In the genomic region with DNA sequence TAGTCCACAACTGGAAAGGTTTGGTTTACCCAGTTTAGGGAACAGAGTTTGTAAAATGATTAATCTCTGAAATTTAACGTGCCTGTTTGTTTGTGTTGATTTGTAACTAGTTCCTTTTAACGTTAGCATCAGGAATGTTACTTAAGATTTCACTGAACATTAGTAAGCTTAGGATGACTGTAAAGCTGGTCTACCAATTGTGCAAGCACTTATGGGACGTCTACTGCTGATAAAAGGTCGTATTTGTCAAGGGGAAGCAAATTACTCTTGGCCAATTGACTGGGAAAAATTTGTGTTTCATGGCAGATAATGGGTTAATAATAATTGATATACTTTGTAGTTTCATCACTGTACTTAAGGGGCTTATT, we compare ENCODE assay signal across 15 cellular contexts. TPM values are rescaled to one million over a fixed set of nuclear protein-coding genes. Genes with fewer than 3 reads are reported as not detected.
DNase-seq lines count a peak whose midpoint lies in the region; ATAC-seq, FAIRE-seq and TF ChIP-seq lines count a peak whose summit lies in the region.
"Had no signal": no experiment of that assay in that cellular context is flagged by ENCODE, and none has a peak within 500 bp of the region (broad histone marks: within the 10 kb centered on the region; RNA-seq: fewer than 3 reads in every experiment).

No MANE protein-coding gene starts in this region.

- dilution Hi-C loops in keratinocyte (cut with MboI; ENCODE audit: extremely low pct_ligation_motif_present, low sequenced_read_pairs), result no loop called here

- peaks cover 2% of the 10 kb centered on the region for H3K9me3 Mint-ChIP-seq in activated CD8-positive, alpha-beta T cell treated with anti-CD3 and anti-CD28 coated beads for 36 hours
- H3K9me3 Mint-ChIP-seq in glutamatergic neuron (ENCODE audit: unreplicated experiment), result no peaks in the 10 kb centered on the region
- H3K9me3 Mint-ChIP-seq: stimulated activated memory B cell treated with anti-CD40 and anti-IgM and Interleukin-4, amounts not matched to agents 10 μg/mL and 1 μg/mL and 100 μg/mL, for 72 hours; T-cell had no signal

- TF ChIP-seq POLR2A in thyroid gland (IDR thresholded peaks at IDR 0.05), result no peak

- H3K27me3 ChIP-seq in keratinocyte (ENCODE audit: control insufficient read depth, extremely low read depth, insufficient read depth, low read length) (no peaks in the 10 kb centered on the region), thyroid gland (no peaks in the 10 kb centered on the region)

- H3K27ac ChIP-seq in keratinocyte (ENCODE audit: control insufficient read depth, insufficient read depth, low read length) (no peak overlapping the region), thyroid gland (peak overlapping the region in 2 of 3 donors; percentile 20 to 43)

- CTCF ChIA-PET in activated CD8-positive, alpha-beta T cell treated with anti-CD3 and anti-CD28 coated beads for 36 hours (lab: Charles Lee), result interaction anchor here (1.0 to 3.8 kb wide), 11 partner anchors 9 to 97 kb away, joined by 3 to 16 read pairs (median 6); no protein-coding TSS in a partner anchor

- intact Hi-C loops in activated CD8-positive, alpha-beta T cell treated with anti-CD3 and anti-CD28 coated beads for 36 hours (cut with micrococcal nuclease), result loop anchor here (5.0 kb wide), 1 partner anchor 36 kb away; no protein-coding TSS in a partner anchor
- intact Hi-C loops in thyroid gland (cut with DNase I), result no loop called here

- no peak overlapping the region for H3K4me3 ChIP-seq in keratinocyte (ENCODE audit: control insufficient read depth in 2 of 3, extremely low read depth in 1 of 3, insufficient read depth in 2 of 3, low read depth in 1 of 3, low read length in 3 of 3)
- no peak overlapping the region for H3K4me3 ChIP-seq in thyroid gland (replicated peaks in 1 of 3)

- peak overlapping the region; percentile 34 for H3K4me3 Mint-ChIP-seq in activated CD8-positive, alpha-beta T cell treated with anti-CD3 and anti-CD28 coated beads for 36 hours
- no peak overlapping the region for H3K4me3 Mint-ChIP-seq in glutamatergic neuron (ENCODE audit: unreplicated experiment)
- H3K4me3 Mint-ChIP-seq: stimulated activated memory B cell treated with anti-CD40 and anti-IgM and Interleukin-4, amounts not matched to agents 10 μg/mL and 1 μg/mL and 100 μg/mL, for 72 hours had no signal

- DNase-seq in SIG-M5 treated with dmso at 0.1 percent for 504 hours (lab: John Stamatoyannopoulos, UW; ENCODE audit: unreplicated experiment) (peak; percentile 56), SIG-M5 (lab: John Stamatoyannopoulos, UW) (no peak), keratinocyte (ENCODE audit: low read depth, low spot score) (no peak), thyroid gland (no peak), glutamatergic neuron (no peak), iPS-NIHi7 (ENCODE audit: extremely low spot score) (no peak), NCI-H748 treated with DMSO at 0.1 percent for 48 hours (lab: John Stamatoyannopoulos, UW) (no peak)
- no peak for DNase-seq in activated CD8-positive, alpha-beta T cell treated with anti-CD3 and anti-CD28 coated beads for 36 hours
- DNase-seq: activated CD8-positive, alpha-beta memory T cell treated with anti-CD3 and anti-CD28 coated beads for 24 hours; amygdala; DND-41; T-cell had no signal

- no peaks in the 10 kb centered on the region for H3K9me3 ChIP-seq in keratinocyte (ENCODE audit: control insufficient read depth, low read depth, low read length)
- H3K9me3 ChIP-seq in thyroid gland, result no peaks in the 10 kb centered on the region

- peaks cover 92% of the 10 kb centered on the region for H3K79me2 ChIP-seq in keratinocyte (ENCODE audit: control insufficient read depth, insufficient read depth, low read length)

- H3K4me1 ChIP-seq in keratinocyte (ENCODE audit: control insufficient read depth, extremely low read depth, insufficient read depth, low read length) (peaks cover 14% of the 10 kb centered on the region), thyroid gland (peaks cover 41 to 53% of the 10 kb centered on the region in 2 donors)

- peaks cover 88% of the 10 kb centered on the region for H3K4me1 Mint-ChIP-seq in activated CD8-positive, alpha-beta T cell treated with anti-CD3 and anti-CD28 coated beads for 36 hours (ENCODE audit: low read depth)
- H3K4me1 Mint-ChIP-seq in glutamatergic neuron (ENCODE audit: low read depth, unreplicated experiment), result peaks cover 19% of the 10 kb centered on the region

- peaks cover 8% of the 10 kb centered on the region for H3K9me1 ChIP-seq in keratinocyte (ENCODE audit: control insufficient read depth, extremely low read depth, insufficient read depth, low read length)

- H4K20me1 ChIP-seq in keratinocyte (ENCODE audit: control insufficient read depth, extremely low read depth, insufficient read depth, low read length), result peaks cover 3% of the 10 kb centered on the region

- H3K27me3 Mint-ChIP-seq in activated CD8-positive, alpha-beta T cell treated with anti-CD3 and anti-CD28 coated beads for 36 hours, result no peaks in the 10 kb centered on the region
- H3K27me3 Mint-ChIP-seq in glutamatergic neuron (ENCODE audit: unreplicated experiment), result no peaks in the 10 kb centered on the region
- H3K27me3 Mint-ChIP-seq: stimulated activated memory B cell treated with anti-CD40 and anti-IgM and Interleukin-4, amounts not matched to agents 10 μg/mL and 1 μg/mL and 100 μg/mL, for 72 hours; T-cell had no signal

- POLR2A ChIA-PET in activated CD8-positive, alpha-beta T cell treated with anti-CD3 and anti-CD28 coated beads for 36 hours (lab: Charles Lee), result no interaction called here

- H3K36me3 ChIP-seq in keratinocyte (ENCODE audit: control insufficient read depth in 2 of 2, extremely low read depth in 1 of 2, insufficient read depth in 2 of 2, low read length in 2 of 2) (peaks cover 0 to 2% of the 10 kb centered on the region in 2 experiments), thyroid gland (no peaks in the 10 kb centered on the region)

- WGBS in thyroid gland, 2 donors, result 39 to 48% methylated on average over 4 of the region's 4 CpGs

- FAIRE-seq in keratinocyte (lab: Jason Lieb, UNC), result no peak
- FAIRE-seq: GM18507 had no signal

- H3K27ac Mint-ChIP-seq in activated CD8-positive, alpha-beta T cell treated with anti-CD3 and anti-CD28 coated beads for 36 hours, result peak overlapping the region; percentile 90
- H3K27ac Mint-ChIP-seq in glutamatergic neuron (ENCODE audit: unreplicated experiment), result no peak overlapping the region
- H3K27ac Mint-ChIP-seq: stimulated activated memory B cell treated with anti-CD40 and anti-IgM and Interleukin-4, amounts not matched to agents 10 μg/mL and 1 μg/mL and 100 μg/mL, for 72 hours had no signal

- ATAC-seq in activated CD8-positive, alpha-beta T cell treated with anti-CD3 and anti-CD28 coated beads for 36 hours, result no peak
- ATAC-seq: stimulated activated memory B cell treated with anti-CD40 and anti-IgM and Interleukin-4, amounts not matched to agents 10 μg/mL and 1 μg/mL and 100 μg/mL, for 72 hours had no signal

- no peak overlapping the region for H3K9ac ChIP-seq in keratinocyte (ENCODE audit: control insufficient read depth, extremely low read depth, insufficient read depth, low read length)

- peak overlapping the region; percentile 11 for H3K4me2 ChIP-seq in keratinocyte (ENCODE audit: control insufficient read depth, extremely low read depth, insufficient read depth, low read depth, low read length)

- H2AFZ ChIP-seq in keratinocyte (ENCODE audit: control insufficient read depth, low read length), result no peak overlapping the region

- TF ChIP-seq CTCF in activated CD8-positive, alpha-beta T cell treated with anti-CD3 and anti-CD28 coated beads for 36 hours (IDR thresholded peaks at IDR 0.05), result no peak
- no peak for TF ChIP-seq CTCF in keratinocyte (optimal IDR thresholded peaks at IDR 0.05 in 1 of 3, IDR thresholded peaks at IDR 0.05 in 1 of 3, conservative IDR thresholded peaks at IDR 0.05 in 1 of 3; ENCODE audit: extremely low read depth in 1 of 3, insufficient read depth in 2 of 3, low read length in 3 of 3)
- no peak for TF ChIP-seq CTCF in thyroid gland (IDR thresholded peaks at IDR 0.05)
- no peak for TF ChIP-seq CTCF in glutamatergic neuron (IDR thresholded peaks at IDR 0.05; ENCODE audit: partially characterized antibody, unreplicated experiment)

- H3K36me3 Mint-ChIP-seq in activated CD8-positive, alpha-beta T cell treated with anti-CD3 and anti-CD28 coated beads for 36 hours (ENCODE audit: low read depth), result peaks cover 30% of the 10 kb centered on the region
- H3K36me3 Mint-ChIP-seq in glutamatergic neuron (ENCODE audit: unreplicated experiment), result no peaks in the 10 kb centered on the region

RNA-seq across cellular contexts. Expression of gene METTL9, which starts 11.8 kb away (rescaled TPM):
- 100 to 1,000 TPM; 116 to 122 TPM for total RNA-seq in activated CD8-positive, alpha-beta T cell treated with anti-CD3 and anti-CD28 coated beads for 36 hours
- 67.8 to 108 TPM (median 68.7 TPM) in 3 replicates for polyA plus RNA-seq in keratinocyte
- 23.1 TPM for polyA plus RNA-seq in keratinocyte (2011; ENCODE audit: low read depth)
- polyA plus RNA-seq in keratinocyte (2011; cell fraction: cytosol; rRNA removed), result 54.7 and 122 TPM in 2 replicates
- polyA plus RNA-seq in keratinocyte (2011; cell fraction: nucleus; rRNA removed), result 23.4 and 26.9 TPM in 2 replicates
- 61.4 and 75.1 TPM in 2 replicates for polyA plus RNA-seq in keratinocyte (2012; ENCODE audit: low replicate concordance)
- polyA minus RNA-seq in keratinocyte, result 14.2 to 46.8 TPM (median 30.3 TPM) in 3 replicates
- polyA minus RNA-seq in keratinocyte (2011; cell fraction: cytosol; rRNA and poly(A)+ RNA removed), result 61.8 TPM
- polyA minus RNA-seq in keratinocyte (2011; cell fraction: nucleus; rRNA and poly(A)+ RNA removed), result 10.6 and 23.6 TPM in 2 replicates
- total RNA-seq in thyroid gland, result 100 to 1,000 TPM; 139 to 196 (median 181) TPM
- total RNA-seq in glutamatergic neuron (ENCODE audit: unreplicated experiment), result 108 TPM

RNA-seq across cellular contexts. Expression of gene IGSF6, which starts 41.2 kb away (rescaled TPM):
- under 1 TPM in 1 of 2 experiments, not detected in 1; 0.20 TPM for total RNA-seq in activated CD8-positive, alpha-beta T cell treated with anti-CD3 and anti-CD28 coated beads for 36 hours
- polyA plus RNA-seq in keratinocyte, result not detected in 3 replicates
- not detected for polyA plus RNA-seq in keratinocyte (2011; ENCODE audit: low read depth)
- not detected in 2 replicates for polyA plus RNA-seq in keratinocyte (2011; cell fraction: cytosol; rRNA removed)
- polyA plus RNA-seq in keratinocyte (2011; cell fraction: nucleus; rRNA removed), result not detected in 2 replicates
- 0.06 and 0.93 TPM in 2 replicates for polyA plus RNA-seq in keratinocyte (2012; ENCODE audit: low replicate concordance)
- polyA minus RNA-seq in keratinocyte, result not detected in 3 replicates
- not detected for polyA minus RNA-seq in keratinocyte (2011; cell fraction: cytosol; rRNA and poly(A)+ RNA removed)
- not detected in 2 replicates for polyA minus RNA-seq in keratinocyte (2011; cell fraction: nucleus; rRNA and poly(A)+ RNA removed)
- total RNA-seq in thyroid gland (1 to 10 TPM in 2 of 4 donors, under 1 TPM in 2; 0.56 to 1.4 (median 1.1) TPM), glutamatergic neuron (ENCODE audit: unreplicated experiment) (not detected)
- total RNA-seq: A172 had no signal

RNA-seq across cellular contexts. Expression of gene OTOA, which starts 52.6 kb away (rescaled TPM):
- under 1 TPM in 1 of 2 experiments, not detected in 1; 0.09 TPM for total RNA-seq in activated CD8-positive, alpha-beta T cell treated with anti-CD3 and anti-CD28 coated beads for 36 hours
- polyA plus RNA-seq in keratinocyte, result 0.04 TPM in 1 of 3 replicates, not detected in the others
- polyA plus RNA-seq in keratinocyte (2011; ENCODE audit: low read depth), result not detected
- 0.03 TPM in 1 of 2 replicates, not detected in the other for polyA plus RNA-seq in keratinocyte (2011; cell fraction: cytosol; rRNA removed)
- polyA plus RNA-seq in keratinocyte (2011; cell fraction: nucleus; rRNA removed), result 0.14 and 0.15 TPM in 2 replicates
- polyA plus RNA-seq in keratinocyte (2012; ENCODE audit: low replicate concordance), result 0.08 TPM in 1 of 2 replicates, not detected in the other
- 0.16 to 0.26 TPM in 2 of 3 replicates, not detected in the other for polyA minus RNA-seq in keratinocyte
- not detected for polyA minus RNA-seq in keratinocyte (2011; cell fraction: cytosol; rRNA and poly(A)+ RNA removed)
- polyA minus RNA-seq in keratinocyte (2011; cell fraction: nucleus; rRNA and poly(A)+ RNA removed), result 0.32 and 1.0 TPM in 2 replicates
- under 1 TPM in 2 of 4 donors, not detected in 2; 0.13 to 0.40 TPM for total RNA-seq in thyroid gland
- not detected for total RNA-seq in glutamatergic neuron (ENCODE audit: unreplicated experiment)
